11 cellular contexts compared by ENCODE assay signal in the genomic region with DNA sequence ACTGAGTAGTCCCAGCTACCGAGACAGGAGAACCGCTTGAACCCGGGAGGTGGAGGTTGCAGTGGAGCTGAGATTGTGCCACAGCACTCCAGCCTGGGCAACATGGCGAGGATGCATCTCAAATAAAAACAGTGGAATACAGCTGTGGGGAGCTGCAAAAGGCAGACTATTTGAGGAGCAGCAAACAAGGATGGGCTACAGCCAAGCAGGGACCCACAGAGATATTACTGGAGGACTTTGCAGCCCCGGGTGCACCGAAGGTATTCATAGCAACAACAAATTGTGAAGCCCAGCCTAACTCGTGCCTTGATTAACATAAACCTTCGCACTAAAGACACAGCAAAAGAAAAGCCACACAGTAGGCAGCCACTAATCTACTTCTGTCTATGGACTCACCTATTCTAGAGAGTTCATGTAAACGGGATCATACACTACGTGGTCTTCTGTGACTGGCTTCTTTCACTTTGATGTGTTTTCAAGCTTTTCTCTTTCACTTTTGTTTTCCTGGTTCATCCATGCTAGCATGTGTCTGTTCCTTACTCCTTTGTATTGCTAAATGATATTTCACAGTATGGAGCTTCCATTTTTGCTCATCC. TPM values are rescaled to one million over a fixed set of nuclear protein-coding genes. Genes with fewer than 3 reads are reported as not detected.
A peak's percentile ranks its signal among the peaks of the same experiment; 100 is the strongest.
DNase-seq lines count a peak whose midpoint lies in the region; ATAC-seq and TF ChIP-seq lines count a peak whose summit lies in the region.
"Had no signal": no experiment of that assay in that cellular context is flagged by ENCODE, and none has a peak within 500 bp of the region (broad histone marks: within the 10 kb centered on the region; RNA-seq: fewer than 3 reads in every experiment).

No MANE protein-coding gene starts in this region.

- peaks cover 3% of the 10 kb centered on the region for H3K36me3 Mint-ChIP-seq in activated naive CD4-positive, alpha-beta T cell treated with anti-CD3 and anti-CD28 coated beads, Interleukin-2, amount 50 U/mL, for 24 hours

- CTCF ChIA-PET in SK-N-SH (lab: Yijun Ruan, JAX) = interaction anchor here (0.7 to 3.1 kb wide), 7 partner anchors 9 to 157 kb away, joined by 3 to 15 read pairs (median 6); no protein-coding TSS in a partner anchor

- peak overlapping the region; percentile 53 for H3K4me2 ChIP-seq in SK-N-SH

- POLR2A ChIA-PET in SK-N-SH (lab: Yijun Ruan, JAX) = no interaction called here

- no peaks in the 10 kb centered on the region for H3K27me3 Mint-ChIP-seq in activated naive CD4-positive, alpha-beta T cell treated with anti-CD3 and anti-CD28 coated beads, Interleukin-2, amount 50 U/mL, for 24 hours

- no peak for TF ChIP-seq RAD21 in SK-N-SH (IDR thresholded peaks at IDR 0.05; ENCODE audit: low read length)

- no peak for TF ChIP-seq EP300 in SK-N-SH (IDR thresholded peaks at IDR 0.05; ENCODE audit: borderline replicate concordance in 1 of 2, low read depth in 1 of 2, low read length in 1 of 2)
- TF ChIP-seq EP300 in tibial nerve (IDR thresholded peaks at IDR 0.05) = no peak

- no peak for DNase-seq in activated naive CD4-positive, alpha-beta T cell (lab: John Stamatoyannopoulos, UW)
- DNase-seq in SK-N-SH = no peak
- no peak for DNase-seq in right atrium auricular region (ENCODE audit: low spot score)
- no peak for DNase-seq in tibial nerve (ENCODE audit: low spot score in 2 of 2)
- no peak for DNase-seq in D341Med (ENCODE audit: low spot score)
- DNase-seq: activated CD8-positive, alpha-beta memory T cell treated with anti-CD3 and anti-CD28 coated beads, Interleukin-2, amount 50 U/mL, for 48 hours; hippocampal formation had no signal

- TF ChIP-seq CTCF in SK-N-SH (IDR thresholded peaks at IDR 0.05) (no peak), right atrium auricular region (IDR thresholded peaks at IDR 0.05) (no peak), tibial nerve (IDR thresholded peaks at IDR 0.05) (no peak)

- H3K4me1 ChIP-seq in SK-N-SH (ENCODE audit: control insufficient read depth in 1 of 2, insufficient read depth in 2 of 2, low read depth in 1 of 2, low read length in 1 of 2) (peaks cover 0 to 2% of the 10 kb centered on the region in 2 experiments; a peak in 1 of 4 replicates), right atrium auricular region (peaks cover 0 to 33% of the 10 kb centered on the region in 2 donors), tibial nerve (peaks cover 0 to 16% (median 3%) of the 10 kb centered on the region in 4 donors)

- WGBS in SK-N-SH (ENCODE audit: low lambda C conversion rate) = 92% methylated on average over 10 of the region's 10 CpGs
- 77 to 80% methylated on average over 10 of the region's 10 CpGs for WGBS in tibial nerve, 2 donors

- H3K27me3 ChIP-seq in SK-N-SH (ENCODE audit: insufficient read depth) (no peaks in the 10 kb centered on the region), right atrium auricular region (no peaks in the 10 kb centered on the region), tibial nerve (no peaks in the 10 kb centered on the region)

- H2AFZ ChIP-seq in SK-N-SH (ENCODE audit: low read depth) = no peak overlapping the region

- TF ChIP-seq POLR2A in tibial nerve (IDR thresholded peaks at IDR 0.05) = no peak

- peaks cover 100% of the 10 kb centered on the region for H3K79me2 ChIP-seq in SK-N-SH (ENCODE audit: insufficient read depth)

- no peaks in the 10 kb centered on the region for H3K9me2 ChIP-seq in SK-N-SH

- H4K20me1 ChIP-seq in SK-N-SH (ENCODE audit: insufficient read depth) = peaks cover 100% of the 10 kb centered on the region

- H3F3A ChIP-seq in SK-N-SH (replicated peaks; ENCODE audit: insufficient read depth) = peaks cover 66% of the 10 kb centered on the region

- H3K27ac Mint-ChIP-seq in activated naive CD4-positive, alpha-beta T cell treated with anti-CD3 and anti-CD28 coated beads, Interleukin-2, amount 50 U/mL, for 24 hours = no peak overlapping the region
- H3K27ac Mint-ChIP-seq: CD4-positive, alpha-beta T cell had no signal

- H3K9me3 Mint-ChIP-seq in activated naive CD4-positive, alpha-beta T cell treated with anti-CD3 and anti-CD28 coated beads, Interleukin-2, amount 50 U/mL, for 24 hours = no peaks in the 10 kb centered on the region
- H3K9me3 Mint-ChIP-seq: CD4-positive, alpha-beta T cell had no signal

- H3K9me3 ChIP-seq in SK-N-SH = no peaks in the 10 kb centered on the region
- no peaks in the 10 kb centered on the region for H3K9me3 ChIP-seq in right atrium auricular region
- H3K9me3 ChIP-seq in tibial nerve = no peaks in the 10 kb centered on the region

- peak overlapping the region; percentile 15 for H3K4me3 Mint-ChIP-seq in activated naive CD4-positive, alpha-beta T cell treated with anti-CD3 and anti-CD28 coated beads, Interleukin-2, amount 50 U/mL, for 24 hours
- H3K4me3 Mint-ChIP-seq: CD4-positive, alpha-beta T cell had no signal

- H3K9ac ChIP-seq in SK-N-SH = no peak overlapping the region

- H3K4me3 ChIP-seq in SK-N-SH (ENCODE audit: low read depth in 2 of 2, low read length in 1 of 2) = no peak overlapping the region
- no peak overlapping the region for H3K4me3 ChIP-seq in right atrium auricular region
- no peak overlapping the region for H3K4me3 ChIP-seq in tibial nerve

- peak overlapping the region in 1 of 2 experiments; percentile 22; a peak in 1 of 4 replicates for H3K27ac ChIP-seq in SK-N-SH (ENCODE audit: low read depth in 2 of 2, low read length in 1 of 2)
- peak overlapping the region; percentile 44 to 76 for H3K27ac ChIP-seq in right atrium auricular region
- peak overlapping the region in 3 of 4 donors; percentile 26 to 60 (median 32) for H3K27ac ChIP-seq in tibial nerve

- peaks cover 17% of the 10 kb centered on the region for H3K4me1 Mint-ChIP-seq in activated naive CD4-positive, alpha-beta T cell treated with anti-CD3 and anti-CD28 coated beads, Interleukin-2, amount 50 U/mL, for 24 hours

- ATAC-seq in HG02588 (IDR thresholded peaks at IDR 0.05; ENCODE audit: unreplicated experiment) = no peak
- ATAC-seq in GM19397 (IDR thresholded peaks at IDR 0.05; ENCODE audit: unreplicated experiment) = no peak

- H3K36me3 ChIP-seq in SK-N-SH (replicated peaks in 1 of 2; ENCODE audit: control insufficient read depth in 1 of 2, insufficient read depth in 2 of 2, low read length in 1 of 2) (peaks cover 0 to 13% of the 10 kb centered on the region in 2 experiments), right atrium auricular region (no peaks in the 10 kb centered on the region), tibial nerve (no peaks in the 10 kb centered on the region)

TF ChIP-seq in SK-N-SH, 30 proteins besides CTCF, POLR2A, EP300 and RAD21 (continues in another document):
- TF ChIP-seq SMC3 (IDR thresholded peaks at IDR 0.05; ENCODE audit: low read depth, low read length) (no peak), RFX5 (IDR thresholded peaks at IDR 0.05; ENCODE audit: low read length) (no peak), FOXM1 (IDR thresholded peaks at IDR 0.05; ENCODE audit: low read depth) (no peak), NFIC (IDR thresholded peaks at IDR 0.05; ENCODE audit: borderline replicate concordance) (no peak), TCF12 (IDR thresholded peaks at IDR 0.05) (no peak), POLR2AphosphoS5 (IDR thresholded peaks at IDR 0.05; ENCODE audit: low read depth, low read length) (no peak), NRF1 (IDR thresholded peaks at IDR 0.05; ENCODE audit: low read depth, low read length) (no peak), PBX3 (IDR thresholded peaks at IDR 0.05) (no peak), GATA2 (CRISPR knock-in tag; IDR thresholded peaks at IDR 0.05) (no peak), FOXJ3 (CRISPR knock-in tag; IDR thresholded peaks at IDR 0.05) (no peak), EZH2phosphoT487 (IDR thresholded peaks at IDR 0.05; ENCODE audit: borderline replicate concordance, low read depth) (no peak), JUND (IDR thresholded peaks at IDR 0.05) (no peak)
- TF ChIP-seq, protein P1, sequence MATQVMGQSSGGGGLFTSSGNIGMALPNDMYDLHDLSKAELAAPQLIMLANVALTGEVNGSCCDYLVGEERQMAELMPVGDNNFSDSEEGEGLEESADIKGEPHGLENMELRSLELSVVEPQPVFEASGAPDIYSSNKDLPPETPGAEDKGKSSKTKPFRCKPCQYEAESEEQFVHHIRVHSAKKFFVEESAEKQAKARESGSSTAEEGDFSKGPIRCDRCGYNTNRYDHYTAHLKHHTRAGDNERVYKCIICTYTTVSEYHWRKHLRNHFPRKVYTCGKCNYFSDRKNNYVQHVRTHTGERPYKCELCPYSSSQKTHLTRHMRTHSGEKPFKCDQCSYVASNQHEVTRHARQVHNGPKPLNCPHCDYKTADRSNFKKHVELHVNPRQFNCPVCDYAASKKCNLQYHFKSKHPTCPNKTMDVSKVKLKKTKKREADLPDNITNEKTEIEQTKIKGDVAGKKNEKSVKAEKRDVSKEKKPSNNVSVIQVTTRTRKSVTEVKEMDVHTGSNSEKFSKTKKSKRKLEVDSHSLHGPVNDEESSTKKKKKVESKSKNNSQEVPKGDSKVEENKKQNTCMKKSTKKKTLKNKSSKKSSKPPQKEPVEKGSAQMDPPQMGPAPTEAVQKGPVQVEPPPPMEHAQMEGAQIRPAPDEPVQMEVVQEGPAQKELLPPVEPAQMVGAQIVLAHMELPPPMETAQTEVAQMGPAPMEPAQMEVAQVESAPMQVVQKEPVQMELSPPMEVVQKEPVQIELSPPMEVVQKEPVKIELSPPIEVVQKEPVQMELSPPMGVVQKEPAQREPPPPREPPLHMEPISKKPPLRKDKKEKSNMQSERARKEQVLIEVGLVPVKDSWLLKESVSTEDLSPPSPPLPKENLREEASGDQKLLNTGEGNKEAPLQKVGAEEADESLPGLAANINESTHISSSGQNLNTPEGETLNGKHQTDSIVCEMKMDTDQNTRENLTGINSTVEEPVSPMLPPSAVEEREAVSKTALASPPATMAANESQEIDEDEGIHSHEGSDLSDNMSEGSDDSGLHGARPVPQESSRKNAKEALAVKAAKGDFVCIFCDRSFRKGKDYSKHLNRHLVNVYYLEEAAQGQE (IDR thresholded peaks at IDR 0.05; ENCODE audit: low read depth, low read length) = no peak

RNA-seq across cellular contexts. Expression of gene PODXL, which starts 34.0 kb away (rescaled TPM):
- polyA plus RNA-seq in SK-N-SH (2012; rRNA removed) = 76.1 and 86.0 TPM in 2 replicates
- polyA plus RNA-seq in SK-N-SH (2012; cell fraction: cytosol; rRNA removed) = 44.3 and 58.4 TPM in 2 replicates
- polyA plus RNA-seq in SK-N-SH (2012; cell fraction: nucleus; rRNA removed) = 131 and 142 TPM in 2 replicates
- 100 to 1,000 TPM in 1 of 2 donors, 10 to 100 TPM in 1; 47.6 to 144 TPM for total RNA-seq in right atrium auricular region
- 10 to 100 TPM; 12.1 to 40.8 (median 34.3) TPM for total RNA-seq in tibial nerve
